13 cellular contexts compared by ENCODE assay signal in the genomic region with DNA sequence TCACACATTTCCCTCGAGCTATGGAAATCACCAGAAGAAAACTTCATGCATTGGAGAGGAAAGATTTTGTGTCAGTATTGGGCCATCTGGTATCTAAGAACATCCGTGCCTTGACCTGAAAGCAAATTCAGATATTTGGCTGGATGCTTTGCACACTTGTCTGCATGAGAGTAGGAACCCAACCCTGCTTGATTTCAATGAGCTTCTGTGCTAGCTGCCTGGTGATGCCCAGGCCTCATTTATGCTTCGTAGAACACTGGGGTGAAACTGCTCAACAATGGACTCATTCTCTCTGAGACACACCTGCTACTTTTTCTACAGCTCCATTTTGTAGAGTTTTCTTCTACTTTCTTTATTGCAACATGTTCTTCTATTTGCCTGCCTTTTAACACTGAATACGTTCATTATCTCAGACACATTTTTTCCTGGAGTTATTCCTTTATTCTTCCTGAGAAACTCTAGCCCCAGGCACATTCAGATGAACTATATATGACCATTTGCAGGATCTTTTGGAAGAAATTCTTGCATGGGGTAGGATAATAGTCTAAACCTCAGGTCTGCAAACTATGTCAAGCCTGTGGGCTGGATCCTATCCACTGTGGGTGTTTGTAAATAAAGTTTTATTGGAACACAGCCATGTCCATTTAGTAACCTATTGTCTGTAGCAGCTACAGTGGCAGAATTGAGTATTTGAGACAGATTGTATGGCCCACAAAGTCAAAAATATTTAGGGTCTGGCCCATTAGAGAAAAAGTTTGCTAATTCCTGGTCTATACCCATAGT.
"Had no signal": no experiment of that assay in that cellular context is flagged by ENCODE, and none has a peak within 500 bp of the region (broad histone marks: within the 10 kb centered on the region; RNA-seq: fewer than 3 reads in every experiment).

No MANE protein-coding gene starts in this region.

- FAIRE-seq: pancreas had no signal

- H3K27me3 ChIP-seq: adrenal gland, cardiac muscle cell, colonic mucosa, pancreas had no signal

- DNase-seq: activated CD4-positive, alpha-beta T cell treated with anti-CD3 and anti-CD28 coated beads for 1 hour; activated gamma-delta T cell treated with Interleukin-2 at 50 U/mL for 16 hours; adrenal gland; colonic mucosa; immature natural killer cell; naive thymus-derived CD8-positive, alpha-beta T cell; pancreas; stimulated activated CD4-positive, alpha-beta T cell treated with anti-CD3 and anti-CD28 coated beads, Interleukin-4, amount 100 ng/mL, for 1 hour; stimulated activated naive CD8-positive, alpha-beta T cell treated with anti-CD3 and anti-CD28 coated beads, Interleukin-15, amount 100 ng/mL, for 72 hours; T-helper 17 cell; WERI-Rb-1 had no signal

- H3K9me3 ChIP-seq: adrenal gland, colonic mucosa, pancreas had no signal

- H3K27ac ChIP-seq: adrenal gland, cardiac muscle cell, colonic mucosa, pancreas, WERI-Rb-1 had no signal

- H3K36me3 ChIP-seq: cardiac muscle cell, colonic mucosa, pancreas, WERI-Rb-1 had no signal

- H3K4me1 ChIP-seq: adrenal gland, colonic mucosa, pancreas had no signal

- H3K4me3 ChIP-seq: adrenal gland, cardiac muscle cell, colonic mucosa, pancreas, smooth muscle cell had no signal
